Comparison of ENCODE assay signal across 8 cellular contexts in genomic region chr1:10472220-10473144, GRCh38. TPM values are rescaled to one million over a fixed set of nuclear protein-coding genes. Genes with fewer than 3 reads are reported as not detected.
DNase-seq lines count a peak whose midpoint lies in the region; ATAC-seq, FAIRE-seq and TF ChIP-seq lines count a peak whose summit lies in the region.

Gene DFFA, minus strand, starts transcription at chr1:10472529. Its CDS starts 71 bp downstream, at chr1:10472458.

- no peaks in the 10 kb centered on the region for H3K9me3 Mint-ChIP-seq in immature natural killer cell

- H3K27me3 Mint-ChIP-seq in immature natural killer cell (ENCODE audit: low read depth in 3 of 3) = peaks cover 0 to 2% (median 1%) of the 10 kb centered on the region in 3 donors

- ATAC-seq in GM18868 (IDR thresholded peaks at IDR 0.05; ENCODE audit: unreplicated experiment) = peak; percentile 74
- peak; percentile 75 for ATAC-seq in HG03135 (IDR thresholded peaks at IDR 0.05; ENCODE audit: unreplicated experiment)

- H3K4me3 ChIP-seq in A673 (ENCODE audit: low read depth, low read length, poor library complexity, severe bottlenecking) (peak within 1 kb of the TSS; percentile 73), WI38 (ENCODE audit: low read depth, low read length) (peak within 1 kb of the TSS; percentile 82), bronchial epithelial cell (ENCODE audit: low read depth, low read length) (peak within 1 kb of the TSS; percentile 83)

- H3K27ac Mint-ChIP-seq in immature natural killer cell = peak within 1 kb of the TSS; percentile 59 to 93 (median 83)

- no peaks in the 10 kb centered on the region for H3K27me3 ChIP-seq in A673 (replicated peaks; ENCODE audit: insufficient read depth, low read depth, low read length, poor library complexity)
- H3K27me3 ChIP-seq in bronchial epithelial cell (ENCODE audit: control insufficient read depth, insufficient read depth, low read length) = no peaks in the 10 kb centered on the region

- no peak for TF ChIP-seq CTCF in A673 (conservative IDR thresholded peaks at IDR 0.05; ENCODE audit: low read depth, low read length)
- TF ChIP-seq CTCF in WI38 (IDR thresholded peaks at IDR 0.05; ENCODE audit: low read depth, low read length) = no peak
- no peak for TF ChIP-seq CTCF in bronchial epithelial cell (IDR thresholded peaks at IDR 0.05; ENCODE audit: insufficient read depth, low read length, severe bottlenecking)

- intact Hi-C loops in A673 (cut with micrococcal nuclease; ENCODE audit: unreplicated experiment) = loop anchor here (5.0 kb wide), 1 partner anchor 40 kb away; the partner anchor contains the start of gene CENPS

- CTCF ChIA-PET in A673 (lab: Charles Lee) = no interaction called here

- peak within 1 kb of the TSS; percentile 90 to 96 (median 93) for H3K4me3 Mint-ChIP-seq in immature natural killer cell

- peak within 1 kb of the TSS; percentile 65 for H3K27ac ChIP-seq in A673 (ENCODE audit: low read depth, low read length, poor library complexity, severe bottlenecking)

- DNase-seq in A673 (ENCODE audit: low spot score) (peak; percentile 98), NCI-H2227 treated with DMSO at 0.1 percent for 48 hours (lab: John Stamatoyannopoulos, UW) (peak; percentile 98), bronchial epithelial cell (ENCODE audit: low read depth) (peak; percentile 92), immature natural killer cell (peak; percentile 86 to 87 (median 87)), smooth muscle cell of the brain vasculature (ENCODE audit: low read depth, low spot score) (peak; percentile 86)

- no TSS peak for BruUV-seq in A673 (replicated peaks; lab: Mats Ljungman, UMichigan)

- peaks cover 14% of the 10 kb centered on the region for H3K36me3 ChIP-seq in A673 (ENCODE audit: insufficient read depth, low read length, poor library complexity, severe bottlenecking)
- H3K36me3 ChIP-seq in bronchial epithelial cell (ENCODE audit: control insufficient read depth, insufficient read depth, low read length) = peaks cover 3% of the 10 kb centered on the region

- no peaks in the 10 kb centered on the region for H3K9me3 ChIP-seq in A673 (ENCODE audit: low read depth, low read length, poor library complexity, severe bottlenecking)

- POLR2A ChIA-PET in A673 (lab: Charles Lee; ENCODE audit: low non-redundant PET) = interaction anchor here (0.6 kb wide), 1 partner anchor 1265 kb away, joined by 4 read pairs; no protein-coding TSS in a partner anchor

- H3K4me1 ChIP-seq in A673 (ENCODE audit: insufficient read depth, low read length, poor library complexity, severe bottlenecking) = peaks cover 4% of the 10 kb centered on the region

- peaks cover 43 to 56% of the 10 kb centered on the region in 2 donors for H3K4me1 Mint-ChIP-seq in immature natural killer cell

- peaks cover 0 to 14% (median 8%) of the 10 kb centered on the region in 3 donors for H3K36me3 Mint-ChIP-seq in immature natural killer cell

- no peak for FAIRE-seq in bronchial epithelial cell (lab: Jason Lieb, UNC)

RNA-seq across cellular contexts. Expression of gene DFFA, which starts in this region (rescaled TPM):
- total RNA-seq in A673 (2021) (49.1 and 49.7 TPM in 2 replicates), bronchial epithelial cell (46.7 and 55.5 TPM in 2 replicates)
- 10 to 100 TPM; 24.9 to 37.6 (median 28.6) TPM for polyA plus RNA-seq in immature natural killer cell

Comparison
In these comparisons a context has a peak if more than half of its experiments do, and no peak if none do; other contexts are left out.
1. Peak in every context shown above with its lines: DNase-seq, ATAC-seq, H3K4me3 ChIP-seq and H3K27ac ChIP-seq.